ENCODE assay signal across 17 cellular contexts in the genomic region with DNA sequence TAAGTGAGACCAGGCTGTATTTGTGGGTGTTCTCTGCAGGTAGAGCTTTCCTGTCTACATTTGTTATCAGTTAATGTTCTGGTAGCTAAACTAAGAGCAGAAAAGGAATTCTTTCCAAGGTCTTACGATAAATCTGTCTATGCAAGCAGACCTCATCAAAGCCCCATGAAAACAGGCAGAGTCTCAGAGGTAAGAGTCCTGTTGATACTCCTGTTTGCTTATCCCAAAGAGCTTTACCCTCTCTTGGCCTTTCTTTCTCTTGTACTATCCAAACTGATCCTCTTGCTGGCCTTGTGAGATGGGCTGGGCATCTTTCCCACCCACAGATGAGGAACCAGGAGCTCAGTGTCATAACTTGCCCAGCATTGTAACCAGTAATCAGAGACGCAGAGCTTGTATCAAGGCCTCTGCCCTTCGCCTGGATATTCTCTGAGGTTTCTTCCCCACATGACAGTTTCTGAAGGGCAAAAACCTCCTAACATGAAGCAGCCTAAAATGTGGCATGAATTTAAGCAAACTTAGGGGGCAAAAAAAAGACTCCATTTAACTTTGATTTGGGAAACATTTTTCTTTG. TPM values are rescaled to one million over a fixed set of nuclear protein-coding genes. Genes with fewer than 3 reads are reported as not detected.
DNase-seq lines count a peak whose midpoint lies in the region; TF ChIP-seq lines count a peak whose summit lies in the region.
"Had no signal": no experiment of that assay in that cellular context is flagged by ENCODE, and none has a peak within 500 bp of the region (broad histone marks: within the 10 kb centered on the region; RNA-seq: fewer than 3 reads in every experiment).

No MANE protein-coding gene starts in this region.

- TF ChIP-seq CTCF in H9 (conservative IDR thresholded peaks at IDR 0.05), result no peak

- no peak overlapping the region for H2BK120ac ChIP-seq in H9 (ENCODE audit: low read depth, low read length, poor library complexity, severe bottlenecking)

- peak overlapping the region in 2 of 3 experiments; percentile 18 to 88; a peak in 3 of 7 replicates for H3K27ac Mint-ChIP-seq in H9

- WGBS in H9 (ENCODE audit: extremely low coverage, insufficient read length, low lambda C conversion rate), result no CpG with 5 or more reads among the region's 3 CpGs

- no peak overlapping the region for H2AK5ac ChIP-seq in H9 (ENCODE audit: insufficient read length, low read length)

- no peak overlapping the region for H2BK5ac ChIP-seq in H9 (ENCODE audit: insufficient read length, low read length)

- no peak overlapping the region for H4K5ac ChIP-seq in H9 (ENCODE audit: insufficient read length, low read depth, low read length)

- peaks cover 10 to 15% (median 12%) of the 10 kb centered on the region in 3 experiments for H3K36me3 Mint-ChIP-seq in H9 (ENCODE audit: insufficient read depth in 1 of 3, low read depth in 3 of 3)
- H3K36me3 Mint-ChIP-seq: activated CD4-positive, alpha-beta memory T cell treated with anti-CD3 and anti-CD28 coated beads for 36 hours had no signal

- H3K9me3 Mint-ChIP-seq in H9, result peaks cover 8 to 15% of the 10 kb centered on the region in 2 experiments
- H3K9me3 Mint-ChIP-seq: activated CD4-positive, alpha-beta memory T cell treated with anti-CD3 and anti-CD28 coated beads for 36 hours; stimulated activated naive CD8-positive, alpha-beta T cell treated with anti-CD3 and anti-CD28 coated beads, Interleukin-15, Interleukin-2, amounts not matched to agents 100 ng/mL and 50 ng/mL, for 24 hours had no signal

- no peaks in the 10 kb centered on the region for H4K20me1 ChIP-seq in BLaER1 treated with 17β-estradiol and CSF1 and Interleukin-3, amounts not matched to agents 10 nM and 100 nM
- H4K20me1 ChIP-seq in H9 (ENCODE audit: control insufficient read depth, insufficient read depth, insufficient read length), result no peaks in the 10 kb centered on the region

- no peak overlapping the region for H4K8ac ChIP-seq in H9 (replicated peaks; ENCODE audit: insufficient read length, low read depth, low read length)

- no peak overlapping the region for H2BK12ac ChIP-seq in H9 (ENCODE audit: insufficient read length, low read depth, low read length)

- H2BK15ac ChIP-seq in H9 (ENCODE audit: low read depth, low read length), result no peak overlapping the region

- no peak overlapping the region for H3K18ac ChIP-seq in H9 (ENCODE audit: insufficient read length, low read depth, low read length)

- no peak overlapping the region for H3K9ac ChIP-seq in BLaER1 treated with 17β-estradiol and CSF1 and Interleukin-3, amounts not matched to agents 10 nM and 100 nM
- no peak overlapping the region for H3K9ac ChIP-seq in H9 (ENCODE audit: extremely low read depth, insufficient read length, low read length)
- no peak overlapping the region for H3K9ac ChIP-seq in muscle layer of colon (ENCODE audit: low read length)

- H3K23ac ChIP-seq in H9 (ENCODE audit: insufficient read length, low read depth, low read length), result no peak overlapping the region

- peaks cover 24 to 27% of the 10 kb centered on the region in 2 experiments for H3K4me1 Mint-ChIP-seq in H9

- no peaks in the 10 kb centered on the region for H3K79me2 ChIP-seq in H9 (ENCODE audit: insufficient read depth, low read length)

- H3K4me3 ChIP-seq in BLaER1 treated with 17β-estradiol and CSF1 and Interleukin-3, amounts not matched to agents 10 nM and 100 nM, result no peak overlapping the region
- no peak overlapping the region for H3K4me3 ChIP-seq in muscle layer of colon (ENCODE audit: low read depth in 1 of 2, low read length in 2 of 2)
- H3K4me3 ChIP-seq: spleen had no signal

- H3K27ac ChIP-seq in BLaER1 treated with 17β-estradiol and CSF1 and Interleukin-3, amounts not matched to agents 10 nM and 100 nM, result no peak overlapping the region
- H3K27ac ChIP-seq in H9 (ENCODE audit: insufficient read length, low read depth, low read length), result no peak overlapping the region
- H3K27ac ChIP-seq in muscle layer of colon (ENCODE audit: low read depth, low read length), result peak overlapping the region; percentile 89
- H3K27ac ChIP-seq: RWPE1 had no signal

- no peak overlapping the region for H3T11ph ChIP-seq in H9 (ENCODE audit: low read length)

- DNase-seq in H9, result no peak
- DNase-seq in cerebellar cortex (ENCODE audit: low spot score), result peak; percentile 55
- no peak for DNase-seq in stimulated activated CD4-positive, alpha-beta T cell treated with anti-CD3 and anti-CD28 coated beads, Interleukin-4, amount 100 ng/mL, for 24 hours
- no peak for DNase-seq in NCI-H1105 (lab: John Stamatoyannopoulos, UW)
- DNase-seq in glomerular visceral epithelial cell (ENCODE audit: extremely low spot score), result no peak
- DNase-seq in LoVo (ENCODE audit: low spot score), result no peak
- DNase-seq: activated CD4-positive, alpha-beta memory T cell treated with anti-CD3 and anti-CD28 coated beads for 36 hours; GDM1; IMR-90; NCI-H82; spleen had no signal

- no peaks in the 10 kb centered on the region; the same call in 1 of the 2 replicates for H3K27me3 Mint-ChIP-seq in H9 (ENCODE audit: low read depth)

- no peaks in the 10 kb centered on the region for H3K79me1 ChIP-seq in H9 (ENCODE audit: insufficient read depth, low read depth, low read length, poor library complexity, severe bottlenecking)

- H3K23me2 ChIP-seq in H9 (ENCODE audit: insufficient read length, low read depth, low read length, poor library complexity, severe bottlenecking), result no peaks in the 10 kb centered on the region

- H2AFZ ChIP-seq in H9 (ENCODE audit: low read length), result no peak overlapping the region

- H3K4me3 Mint-ChIP-seq in H9, result no peak overlapping the region
- H3K4me3 Mint-ChIP-seq: activated CD4-positive, alpha-beta memory T cell treated with anti-CD3 and anti-CD28 coated beads for 36 hours; stimulated activated naive CD8-positive, alpha-beta T cell treated with anti-CD3 and anti-CD28 coated beads, Interleukin-15, Interleukin-2, amounts not matched to agents 100 ng/mL and 50 ng/mL, for 24 hours had no signal

- H3K4ac ChIP-seq in H9 (ENCODE audit: low read depth, low read length), result no peak overlapping the region

- H3K4me2 ChIP-seq in BLaER1 treated with 17β-estradiol and CSF1 and Interleukin-3, amounts not matched to agents 10 nM and 100 nM, result peak overlapping the region in 9 of 11 experiments; percentile 19 to 72 (median 48); a peak in 11 of 22 replicates
- H3K4me2 ChIP-seq in H9 (ENCODE audit: insufficient read depth, insufficient read length, low read length), result no peak overlapping the region

- H3K9me3 ChIP-seq in BLaER1 treated with 17β-estradiol and CSF1 and Interleukin-3, amounts not matched to agents 10 nM and 100 nM (replicated peaks in 1 of 11), result peaks cover 0 to 16% (median 9%) of the 10 kb centered on the region in 11 experiments; a peak in 7 of 22 replicates
- H3K9me3 ChIP-seq in H9 (ENCODE audit: control insufficient read depth, low read depth, low read length) (no peaks in the 10 kb centered on the region), muscle layer of colon (ENCODE audit: low read length) (no peaks in the 10 kb centered on the region)
- H3K9me3 ChIP-seq: spleen had no signal

- no peaks in the 10 kb centered on the region for H3K36me3 ChIP-seq in BLaER1 treated with 17β-estradiol and CSF1 and Interleukin-3, amounts not matched to agents 10 nM and 100 nM
- no peaks in the 10 kb centered on the region for H3K36me3 ChIP-seq in muscle layer of colon (ENCODE audit: insufficient read depth, low read length)
- H3K36me3 ChIP-seq: spleen had no signal

- H3K27me3 ChIP-seq in BLaER1 treated with 17β-estradiol and CSF1 and Interleukin-3, amounts not matched to agents 10 nM and 100 nM, result no peaks in the 10 kb centered on the region
- H3K27me3 ChIP-seq in H9 (ENCODE audit: insufficient read depth, low read length) (no peaks in the 10 kb centered on the region), muscle layer of colon (ENCODE audit: control insufficient read depth in 1 of 2, insufficient read depth in 2 of 2, low read length in 2 of 2) (no peaks in the 10 kb centered on the region)
- H3K27me3 ChIP-seq: spleen had no signal

- H3K14ac ChIP-seq in H9 (ENCODE audit: insufficient read depth, low read length), result no peak overlapping the region

- H2BK20ac ChIP-seq in H9 (ENCODE audit: low read depth, low read length, poor library complexity, severe bottlenecking), result no peak overlapping the region

- no peak overlapping the region for H3K56ac ChIP-seq in H9 (ENCODE audit: insufficient read length, low read depth, low read length)

- H4K91ac ChIP-seq in H9 (ENCODE audit: insufficient read length, low read depth, low read length), result no peak overlapping the region

- H3K4me1 ChIP-seq in BLaER1 treated with 17β-estradiol and CSF1 and Interleukin-3, amounts not matched to agents 10 nM and 100 nM, result peaks cover 28 to 48% (median 44%) of the 10 kb centered on the region in 10 experiments
- H3K4me1 ChIP-seq in H9 (ENCODE audit: insufficient read depth, low read length), result peaks cover 9% of the 10 kb centered on the region; the same call in 1 of the 2 replicates
- peaks cover 49% of the 10 kb centered on the region for H3K4me1 ChIP-seq in muscle layer of colon (ENCODE audit: insufficient read depth, low read length)

RNA-seq across cellular contexts. Expression of a gene that starts 33.5 kb away (rescaled TPM):
- not detected in 2 replicates for total RNA-seq in H9 (2021)
- total RNA-seq: activated CD4-positive, alpha-beta memory T cell treated with anti-CD3 and anti-CD28 coated beads for 36 hours; chondrocyte; IMR-90; spleen; T-helper 2 cell treated with Interferon-gamma antibody and Interleukin-4, amounts not matched to agents 100 ng/mL and 5 ng/mL, for 36 hours had no signal

RNA-seq across cellular contexts. Expression of a gene that starts 55.1 kb away (rescaled TPM):
- 34.4 and 36.7 TPM in 2 replicates for total RNA-seq in H9 (2021)
